11 cellular contexts compared by ENCODE assay signal in genomic region chr5:163269624-163270023, GRCh38.
DNase-seq lines count a peak whose midpoint lies in the region; ATAC-seq and TF ChIP-seq lines count a peak whose summit lies in the region.
"Had no signal": no experiment of that assay in that cellular context is flagged by ENCODE, and none has a peak within 500 bp of the region (broad histone marks: within the 10 kb centered on the region; RNA-seq: fewer than 3 reads in every experiment).

No MANE protein-coding gene starts in this region.

- H4K20me1 ChIP-seq in neural cell (ENCODE audit: insufficient read depth) = no peaks in the 10 kb centered on the region

- H3K27me3 ChIP-seq in neural cell (ENCODE audit: insufficient read depth, low read depth, low read length) = no peaks in the 10 kb centered on the region
- H3K27me3 ChIP-seq: colonic mucosa had no signal

- H3K79me2 ChIP-seq in neural cell (replicated peaks; ENCODE audit: insufficient read depth, low read length) = no peaks in the 10 kb centered on the region

- no peaks in the 10 kb centered on the region for H3K9me2 ChIP-seq in neural cell (ENCODE audit: insufficient read depth, low read length)

- CTCF ChIA-PET in GM10248 (lab: Yijun Ruan, JAX) = interaction anchor here (0.7 kb wide), 1 partner anchor 1060 kb away, joined by 3 read pairs; no protein-coding TSS in a partner anchor

- no peaks in the 10 kb centered on the region for H3F3A ChIP-seq in neural cell (ENCODE audit: insufficient read depth, low read length, poor library complexity, severe bottlenecking)

- no peak for DNase-seq in GM10248 (ENCODE audit: extremely low spot score)
- DNase-seq in M059J (ENCODE audit: low read depth) = peak; percentile 63
- DNase-seq in UCSD-AML1 (lab: John Stamatoyannopoulos, UW; ENCODE audit: unreplicated experiment) = no peak
- no peak for DNase-seq in T1000 (lab: John Stamatoyannopoulos, UW)
- DNase-seq: colonic mucosa, DMS79 treated with DMSO at 0.1 percent for 48 hours had no signal

- no peak overlapping the region for H3K9ac ChIP-seq in neural cell (ENCODE audit: low read length)

- TF ChIP-seq EP300 in neural cell (conservative IDR thresholded peaks at IDR 0.05; ENCODE audit: poor library complexity, severe bottlenecking) = no peak

- H3K9me3 ChIP-seq in neural cell (ENCODE audit: low read length) = no peaks in the 10 kb centered on the region
- H3K9me3 ChIP-seq: colonic mucosa had no signal

- ATAC-seq in HG03045 (IDR thresholded peaks at IDR 0.05; ENCODE audit: unreplicated experiment) (no peak), HG02759 (IDR thresholded peaks at IDR 0.05; ENCODE audit: unreplicated experiment) (no peak)
- ATAC-seq: stimulated activated memory B cell treated with anti-CD40 and anti-IgM and Interleukin-4, amounts not matched to agents 10 μg/mL and 1 μg/mL and 100 μg/mL, for 72 hours had no signal

- H3K27ac ChIP-seq in VCaP = no peak overlapping the region
- H3K27ac ChIP-seq in neural cell (ENCODE audit: low read length) = no peak overlapping the region
- H3K27ac ChIP-seq: colonic mucosa had no signal

- no peak overlapping the region for H3K4me3 ChIP-seq in neural cell (ENCODE audit: low read length)
- H3K4me3 ChIP-seq: colonic mucosa had no signal

- TF ChIP-seq RAD21 in neural cell (conservative IDR thresholded peaks at IDR 0.05) = peak; percentile 86

- no peak overlapping the region for H2AFZ ChIP-seq in neural cell (ENCODE audit: low read depth, low read length)

- no peaks in the 10 kb centered on the region for H3K36me3 ChIP-seq in neural cell (ENCODE audit: insufficient read depth, low read length)
- H3K36me3 ChIP-seq: colonic mucosa had no signal

- no peak overlapping the region for H3K4me2 ChIP-seq in neural cell (ENCODE audit: low read length)

- TF ChIP-seq CTCF in GM10248 (IDR thresholded peaks at IDR 0.05; ENCODE audit: control extremely low read depth, extremely low read depth, low read depth, missing control alignments) = peak; percentile 45
- peak; percentile 73 for TF ChIP-seq CTCF in VCaP (conservative IDR thresholded peaks at IDR 0.05)
- TF ChIP-seq CTCF in neural cell (IDR thresholded peaks at IDR 0.05; ENCODE audit: poor library complexity, severe bottlenecking) = peak; percentile 75

- POLR2A ChIA-PET in GM10248 (lab: Yijun Ruan, JAX) = no interaction called here

TF ChIP-seq in neural cell, 6 proteins besides CTCF, POLR2A, EP300 and RAD21:
- TF ChIP-seq TAF1 (IDR thresholded peaks at IDR 0.05; ENCODE audit: low read depth) (no peak), REST (IDR thresholded peaks at IDR 0.05; ENCODE audit: borderline replicate concordance) (no peak), POLR2AphosphoS5 (IDR thresholded peaks at IDR 0.05) (no peak), MXI1 (conservative IDR thresholded peaks at IDR 0.05; ENCODE audit: poor library complexity, severe bottlenecking) (no peak), EZH2 (IDR thresholded peaks at IDR 0.05; ENCODE audit: borderline replicate concordance, insufficient read depth, low read length, poor library complexity, severe bottlenecking) (no peak), SMC3 (conservative IDR thresholded peaks at IDR 0.05; ENCODE audit: poor library complexity) (peak; percentile 85)
